14 cellular contexts compared by ENCODE assay signal in genomic region chr7:74525881-74526280, GRCh38.
A peak's percentile ranks its signal among the peaks of the same experiment; 100 is the strongest.
DNase-seq lines count a peak whose midpoint lies in the region; ATAC-seq and TF ChIP-seq lines count a peak whose summit lies in the region.
"Had no signal": no experiment of that assay in that cellular context is flagged by ENCODE, and none has a peak within 500 bp of the region (broad histone marks: within the 10 kb centered on the region; RNA-seq: fewer than 3 reads in every experiment).

No MANE protein-coding gene starts in this region.

- no peak for TF ChIP-seq POLR2A in gastroesophageal sphincter (IDR thresholded peaks at IDR 0.05)

- H3K27ac Mint-ChIP-seq in progenitor cell of endocrine pancreas, result peak overlapping the region; percentile 73
- H3K27ac Mint-ChIP-seq: CD8-positive, alpha-beta memory T cell; IgD-negative memory B cell; stimulated activated naive B cell treated with anti-CD40 and anti-IgM and Interleukin-4, amounts not matched to agents 10 μg/mL and 1 μg/mL and 100 μg/mL, for 72 hours had no signal

- ATAC-seq in GM18858 (IDR thresholded peaks at IDR 0.05; ENCODE audit: unreplicated experiment), result no peak
- no peak for ATAC-seq in gastroesophageal sphincter
- ATAC-seq: stimulated activated naive B cell treated with anti-CD40 and anti-IgM and Interleukin-4, amounts not matched to agents 10 μg/mL and 1 μg/mL and 100 μg/mL, for 72 hours; T-helper 17 cell had no signal

- no peaks in the 10 kb centered on the region for H3K27me3 ChIP-seq in gastroesophageal sphincter

- no peak for TF ChIP-seq EP300 in gastroesophageal sphincter (IDR thresholded peaks at IDR 0.05)

- H3K36me3 Mint-ChIP-seq in progenitor cell of endocrine pancreas (ENCODE audit: insufficient read depth), result peaks cover 29% of the 10 kb centered on the region
- H3K36me3 Mint-ChIP-seq: IgD-negative memory B cell had no signal

- H3K4me3 ChIP-seq in epithelial cell of esophagus (ENCODE audit: low read length) (no peak overlapping the region), gastroesophageal sphincter (no peak overlapping the region)

- no peaks in the 10 kb centered on the region for H3K27me3 Mint-ChIP-seq in progenitor cell of endocrine pancreas
- H3K27me3 Mint-ChIP-seq: IgD-negative memory B cell; stimulated activated naive B cell treated with anti-CD40 and anti-IgM and Interleukin-4, amounts not matched to agents 10 μg/mL and 1 μg/mL and 100 μg/mL, for 72 hours; T-helper 17 cell had no signal

- no peak overlapping the region for H3K27ac ChIP-seq in gastroesophageal sphincter

- no peaks in the 10 kb centered on the region for H3K9me3 Mint-ChIP-seq in progenitor cell of endocrine pancreas (ENCODE audit: low read depth)
- H3K9me3 Mint-ChIP-seq: IgD-negative memory B cell had no signal

- TF ChIP-seq CTCF in epithelial cell of esophagus (IDR thresholded peaks at IDR 0.05; ENCODE audit: insufficient read depth, low read depth, low read length, missing control alignments) (no peak), progenitor cell of endocrine pancreas (IDR thresholded peaks at IDR 0.05; ENCODE audit: unreplicated experiment) (no peak), gastroesophageal sphincter (IDR thresholded peaks at IDR 0.05) (no peak)

- H3K4me1 ChIP-seq in gastroesophageal sphincter, result no peaks in the 10 kb centered on the region

- peaks cover 0 to 94% of the 10 kb centered on the region in 2 donors for H3K36me3 ChIP-seq in gastroesophageal sphincter

- WGBS in gastroesophageal sphincter (ENCODE audit: low coverage in 1 of 2), 2 donors, result 75 to 85% methylated on average over 2 of the region's 7 CpGs

- H3K9me3 ChIP-seq in gastroesophageal sphincter, result peaks cover 0 to 11% (median 0%) of the 10 kb centered on the region in 3 donors

- no peak overlapping the region for H3K4me3 Mint-ChIP-seq in progenitor cell of endocrine pancreas (ENCODE audit: low read depth)
- H3K4me3 Mint-ChIP-seq: CD8-positive, alpha-beta memory T cell; IgD-negative memory B cell; stimulated activated naive B cell treated with anti-CD40 and anti-IgM and Interleukin-4, amounts not matched to agents 10 μg/mL and 1 μg/mL and 100 μg/mL, for 72 hours; T-helper 17 cell had no signal

- H3K4me1 Mint-ChIP-seq in progenitor cell of endocrine pancreas (ENCODE audit: low read depth), result no peaks in the 10 kb centered on the region
- H3K4me1 Mint-ChIP-seq: CD8-positive, alpha-beta memory T cell; IgD-negative memory B cell; stimulated activated naive B cell treated with anti-CD40 and anti-IgM and Interleukin-4, amounts not matched to agents 10 μg/mL and 1 μg/mL and 100 μg/mL, for 72 hours; T-helper 17 cell had no signal

- DNase-seq in HPDE6-E6E7 (ENCODE audit: extremely low spot score) (peak; percentile 90), NCI-H510A (lab: John Stamatoyannopoulos, UW) (peak; percentile 95), epithelial cell of esophagus (ENCODE audit: low read depth) (peak; percentile 89), progenitor cell of endocrine pancreas (ENCODE audit: low spot score, unreplicated experiment) (no peak), CD1c-positive myeloid dendritic cell (ENCODE audit: extremely low spot score) (no peak)
- no peak for DNase-seq in stimulated activated CD4-positive, alpha-beta T cell treated with anti-CD3 and anti-CD28 coated beads, Interleukin-2, amount 100 ng/mL, for 48 hours
- DNase-seq: anterior cingulate cortex; CD8-positive, alpha-beta memory T cell; NK-92 treated with Interleukin-12 subunit alpha and Interleukin-12 subunit beta, amount 100 ng/mL, for 24 hours; stimulated activated naive B cell treated with anti-CD40 and anti-IgM and Interleukin-4, amounts not matched to agents 10 μg/mL and 1 μg/mL and 100 μg/mL, for 72 hours; T-helper 17 cell had no signal

Comparison
In these comparisons a context has a peak if more than half of its experiments do, and no peak if none do; other contexts are left out.
1. DNase-seq: peak in HPDE6-E6E7 (single experiment), NCI-H510A (single experiment) and epithelial cell of esophagus (single experiment); none in progenitor cell of endocrine pancreas (single experiment), stimulated activated CD4-positive, alpha-beta T cell treated with anti-CD3 and anti-CD28 coated beads, Interleukin-2, amount 100 ng/mL, for 48 hours (0 of 2) and CD1c-positive myeloid dendritic cell (single experiment).